ENCODE assay signal across 13 cellular contexts in genomic region chr9:71685988-71686387, GRCh38.
DNase-seq lines count a peak whose midpoint lies in the region; ATAC-seq and TF ChIP-seq lines count a peak whose summit lies in the region.
"Had no signal": no experiment of that assay in that cellular context is flagged by ENCODE, and none has a peak within 500 bp of the region (broad histone marks: within the 10 kb centered on the region; RNA-seq: fewer than 3 reads in every experiment).

No MANE protein-coding gene starts in this region.

- H3K27ac Mint-ChIP-seq in activated naive CD4-positive, alpha-beta T cell treated with anti-CD3 and anti-CD28 coated beads for 36 hours, result peak overlapping the region; percentile 38
- peak overlapping the region; percentile 81 for H3K27ac Mint-ChIP-seq in stimulated activated effector memory CD8-positive, alpha-beta T cell treated with anti-CD3 and anti-CD28 coated beads, Interleukin-12 subunit alpha, Interleukin-12 subunit beta, amount 100 ng/mL, for 72 hours

- H3K27me3 Mint-ChIP-seq in activated naive CD4-positive, alpha-beta T cell treated with anti-CD3 and anti-CD28 coated beads for 36 hours (ENCODE audit: low read depth), result no peaks in the 10 kb centered on the region

- POLR2A ChIA-PET in PC-9 (lab: Charles Lee; ENCODE audit: unreplicated experiment), result interaction anchor here (0.5 to 0.6 kb wide), 2 partner anchors 22 to 677 kb away, joined by 3 to 10 read pairs; no protein-coding TSS in a partner anchor

- no peak overlapping the region for H2AFZ ChIP-seq in PC-9

- H3K9me3 ChIP-seq in PC-9 (ENCODE audit: insufficient read depth, low read depth) (no peaks in the 10 kb centered on the region), colonic mucosa (no peaks in the 10 kb centered on the region)
- H3K9me3 ChIP-seq: tibial artery had no signal

- H3K9me2 ChIP-seq in PC-9 (ENCODE audit: insufficient read depth), result no peaks in the 10 kb centered on the region

- peaks cover 39% of the 10 kb centered on the region for H3K4me1 Mint-ChIP-seq in activated naive CD4-positive, alpha-beta T cell treated with anti-CD3 and anti-CD28 coated beads for 36 hours (ENCODE audit: low read depth)
- peaks cover 31% of the 10 kb centered on the region for H3K4me1 Mint-ChIP-seq in stimulated activated effector memory CD8-positive, alpha-beta T cell treated with anti-CD3 and anti-CD28 coated beads, Interleukin-12 subunit alpha, Interleukin-12 subunit beta, amount 100 ng/mL, for 72 hours

- H3K4me1 ChIP-seq in PC-9 (replicated peaks; ENCODE audit: insufficient read depth), result peaks cover 76% of the 10 kb centered on the region
- peaks cover 10% of the 10 kb centered on the region for H3K4me1 ChIP-seq in colonic mucosa

- intact Hi-C loops in activated naive CD4-positive, alpha-beta T cell treated with anti-CD3 and anti-CD28 coated beads for 36 hours (cut with micrococcal nuclease), result loop anchor here (2.0 kb wide), 2 partner anchors 57 to 83 kb away; partner anchors contain the start of gene CEMIP2
- intact Hi-C loops in PC-9 (cut with micrococcal nuclease; ENCODE audit: unreplicated experiment), result no loop called here
- intact Hi-C loops in colonic mucosa (cut with DNase I), result no loop called here

- H3K27me3 ChIP-seq in PC-9 (ENCODE audit: insufficient read depth, low read depth), result no peaks in the 10 kb centered on the region
- no peaks in the 10 kb centered on the region for H3K27me3 ChIP-seq in colonic mucosa
- H3K27me3 ChIP-seq: tibial artery had no signal

- CTCF ChIA-PET in activated naive CD4-positive, alpha-beta T cell treated with anti-CD3 and anti-CD28 coated beads for 36 hours (lab: Charles Lee), result interaction anchor here (0.6 to 2.0 kb wide), 3 partner anchors 21 to 57 kb away, joined by 3 to 7 read pairs (median 3); no protein-coding TSS in a partner anchor
- CTCF ChIA-PET in PC-9 (lab: Charles Lee), result no interaction called here

- peak overlapping the region; percentile 43 for H3K4me2 ChIP-seq in PC-9

- H3K79me2 ChIP-seq in PC-9 (ENCODE audit: low read depth), result no peaks in the 10 kb centered on the region

- H4K20me1 ChIP-seq in PC-9 (ENCODE audit: insufficient read depth), result no peaks in the 10 kb centered on the region

- no peak overlapping the region for H3K4me3 Mint-ChIP-seq in activated naive CD4-positive, alpha-beta T cell treated with anti-CD3 and anti-CD28 coated beads for 36 hours
- peak overlapping the region; percentile 51 for H3K4me3 Mint-ChIP-seq in stimulated activated effector memory CD8-positive, alpha-beta T cell treated with anti-CD3 and anti-CD28 coated beads, Interleukin-12 subunit alpha, Interleukin-12 subunit beta, amount 100 ng/mL, for 72 hours

- H3K27ac ChIP-seq in PC-9 (peak overlapping the region; percentile 83), colonic mucosa (peak overlapping the region; percentile 51)
- H3K27ac ChIP-seq: tibial artery had no signal

- no peaks in the 10 kb centered on the region for H3K9me3 Mint-ChIP-seq in activated naive CD4-positive, alpha-beta T cell treated with anti-CD3 and anti-CD28 coated beads for 36 hours
- H3K9me3 Mint-ChIP-seq in stimulated activated effector memory CD8-positive, alpha-beta T cell treated with anti-CD3 and anti-CD28 coated beads, Interleukin-12 subunit alpha, Interleukin-12 subunit beta, amount 100 ng/mL, for 72 hours, result no peaks in the 10 kb centered on the region

- DNase-seq in activated naive CD4-positive, alpha-beta T cell treated with anti-CD3 and anti-CD28 coated beads for 36 hours, result no peak
- DNase-seq in activated naive CD4-positive, alpha-beta T cell treated with Interleukin-2 at 50 U/mL for 16 hours, result no peak
- DNase-seq in PC-9, result no peak
- DNase-seq in colonic mucosa, result no peak
- DNase-seq in stimulated activated effector memory CD8-positive, alpha-beta T cell treated with anti-CD3 and anti-CD28 coated beads, Interleukin-12 subunit alpha, Interleukin-12 subunit beta, amount 100 ng/mL, for 72 hours (ENCODE audit: low spot score in 2 of 2), result no peak
- DNase-seq in left lobe of liver (ENCODE audit: low spot score), result no peak
- DNase-seq in NCI-H2196 treated with DMSO at 0.1 percent for 48 hours (lab: John Stamatoyannopoulos, UW; ENCODE audit: unreplicated experiment), result no peak
- DNase-seq: activated CD4-positive, CD25-positive, alpha-beta regulatory T cell; DMS 273 treated with DMSO at 0.1 percent for 48 hours; NCI-H1930; NCI-H526 treated with DMSO at 0.1 percent for 48 hours; tibial artery had no signal

- TF ChIP-seq CTCF in PC-9 (conservative IDR thresholded peaks at IDR 0.05) (no peak), colonic mucosa (IDR thresholded peaks at IDR 0.05) (no peak)

- BruUV-seq in PC-9 (replicated peaks; lab: Mats Ljungman, UMichigan), result no TSS peak

- peak; percentile 39 for ATAC-seq in stimulated activated effector memory CD8-positive, alpha-beta T cell treated with anti-CD3 and anti-CD28 coated beads, Interleukin-12 subunit alpha, Interleukin-12 subunit beta, amount 100 ng/mL, for 72 hours
- ATAC-seq in left lobe of liver (no peak), GM18511 (IDR thresholded peaks at IDR 0.05; ENCODE audit: unreplicated experiment) (no peak)

- peaks cover 35% of the 10 kb centered on the region for H3K36me3 ChIP-seq in PC-9 (ENCODE audit: low read depth)
- H3K36me3 ChIP-seq in colonic mucosa, result peaks cover 5% of the 10 kb centered on the region

- peaks cover 45% of the 10 kb centered on the region for H3K36me3 Mint-ChIP-seq in activated naive CD4-positive, alpha-beta T cell treated with anti-CD3 and anti-CD28 coated beads for 36 hours (ENCODE audit: low read depth)
- peaks cover 93% of the 10 kb centered on the region for H3K36me3 Mint-ChIP-seq in stimulated activated effector memory CD8-positive, alpha-beta T cell treated with anti-CD3 and anti-CD28 coated beads, Interleukin-12 subunit alpha, Interleukin-12 subunit beta, amount 100 ng/mL, for 72 hours

- no peak overlapping the region for H3K9ac ChIP-seq in colonic mucosa (ENCODE audit: low read depth in 2 of 2, low read length in 2 of 2)

- H3K4me3 ChIP-seq in PC-9, result no peak overlapping the region
- H3K4me3 ChIP-seq in colonic mucosa, result no peak overlapping the region
- H3K4me3 ChIP-seq: tibial artery had no signal

- peaks cover 50% of the 10 kb centered on the region for H3F3A ChIP-seq in PC-9 (ENCODE audit: insufficient read depth, low read depth)
